In genomic region chr13:102872531-102872930, GRCh38 we compare ENCODE assay signal across 12 cellular contexts.
"Had no signal": no experiment of that assay in that cellular context is flagged by ENCODE, and none has a peak within 500 bp of the region (broad histone marks: within the 10 kb centered on the region; RNA-seq: fewer than 3 reads in every experiment).

No MANE protein-coding gene starts in this region.

- H3K4me1 ChIP-seq: testis had no signal

- H3K4me3 Mint-ChIP-seq: activated naive CD4-positive, alpha-beta T cell treated with anti-CD3 and anti-CD28 coated beads for 36 hours had no signal

- H3K27me3 ChIP-seq: cardiac muscle cell, stomach, testis, upper lobe of right lung had no signal

- ATAC-seq: esophagus mucosa, upper lobe of right lung had no signal

- H3K9me3 Mint-ChIP-seq: activated naive CD4-positive, alpha-beta T cell treated with anti-CD3 and anti-CD28 coated beads for 36 hours had no signal

- H3K4me3 ChIP-seq: cardiac muscle cell, lung, skin epidermis, stomach, testis, upper lobe of right lung had no signal

- H3K9me3 ChIP-seq: SK-N-SH, stomach, testis, upper lobe of right lung had no signal

- H3K27ac ChIP-seq: cardiac muscle cell, skin epidermis, testis, upper lobe of right lung had no signal

- DNase-seq: activated CD4-positive, alpha-beta T cell treated with anti-CD3 and anti-CD28 coated beads for 48 hours; activated naive CD4-positive, alpha-beta T cell treated with anti-CD3 and anti-CD28 coated beads for 36 hours; retina; SK-N-SH; stimulated activated CD4-positive, alpha-beta T cell treated with anti-CD3 and anti-CD28 coated beads, Interleukin-4, amount 100 ng/mL, for 24 hours; stomach; testis; upper lobe of right lung had no signal

- H3K27ac Mint-ChIP-seq: activated naive CD4-positive, alpha-beta T cell treated with anti-CD3 and anti-CD28 coated beads for 36 hours had no signal
